In the genomic region with DNA sequence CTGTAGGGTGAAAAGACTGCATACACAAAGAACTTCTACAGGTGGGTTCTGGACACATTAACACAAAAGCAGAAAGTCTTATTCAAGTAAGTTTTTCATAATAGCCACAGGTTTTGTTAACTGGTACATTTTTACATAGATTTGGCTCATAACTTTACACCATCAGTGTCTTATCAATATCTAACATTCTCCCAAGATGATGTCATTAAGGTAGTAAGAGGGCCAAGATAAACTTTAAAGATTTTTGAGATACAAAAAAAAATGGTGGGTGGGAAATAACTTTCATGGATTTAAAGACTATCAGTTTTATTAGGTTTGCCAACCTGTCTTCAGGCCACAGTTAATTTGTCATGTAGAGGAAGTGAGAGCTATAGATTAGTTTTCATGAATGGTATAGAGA, we compare ENCODE assay signal across 10 cellular contexts. TPM values are rescaled to one million over a fixed set of nuclear protein-coding genes. Genes with fewer than 3 reads are reported as not detected.
A peak's percentile ranks its signal among the peaks of the same experiment; 100 is the strongest.
DNase-seq lines count a peak whose midpoint lies in the region; ATAC-seq and TF ChIP-seq lines count a peak whose summit lies in the region.
"Had no signal": no experiment of that assay in that cellular context is flagged by ENCODE, and none has a peak within 500 bp of the region (broad histone marks: within the 10 kb centered on the region; RNA-seq: fewer than 3 reads in every experiment).

No MANE protein-coding gene starts in this region.

- H3K27ac ChIP-seq in tibial nerve: no peak overlapping the region

- TF ChIP-seq CTCF in GM06990 (IDR thresholded peaks at IDR 0.05; ENCODE audit: insufficient read depth, low read length, poor library complexity, severe bottlenecking): no peak
- TF ChIP-seq CTCF in LNCaP clone FGC (IDR thresholded peaks at IDR 0.05; ENCODE audit: control insufficient read depth, extremely low read depth, insufficient read depth): no peak
- no peak for TF ChIP-seq CTCF in tibial nerve (IDR thresholded peaks at IDR 0.05)

- H3K9me3 Mint-ChIP-seq in naive thymus-derived CD8-positive, alpha-beta T cell: no peaks in the 10 kb centered on the region

- TF ChIP-seq EP300 in tibial nerve (IDR thresholded peaks at IDR 0.05): no peak

- no peaks in the 10 kb centered on the region for H3K27me3 ChIP-seq in GM06990 (replicated peaks; ENCODE audit: control insufficient read depth, insufficient read depth, low read length)
- no peaks in the 10 kb centered on the region for H3K27me3 ChIP-seq in adipocyte (replicated peaks; ENCODE audit: control insufficient read depth, insufficient read depth, low read length)
- H3K27me3 ChIP-seq in tibial nerve: no peaks in the 10 kb centered on the region

- H3K27me3 Mint-ChIP-seq in naive thymus-derived CD8-positive, alpha-beta T cell: no peaks in the 10 kb centered on the region

- H3K9ac ChIP-seq in adipocyte (ENCODE audit: low read length): peak overlapping the region; percentile 96

- H3K4me3 ChIP-seq in GM06990 (replicated peaks; ENCODE audit: low read depth, low read length) (peak overlapping the region; percentile 21), LNCaP clone FGC (ENCODE audit: low read depth, low read length) (peak overlapping the region; percentile 97), adipocyte (ENCODE audit: low read length) (peak overlapping the region; percentile 98), tibial nerve (no peak overlapping the region)

- H3K36me3 ChIP-seq in GM06990 (ENCODE audit: control insufficient read depth, insufficient read depth, low read length) (peaks cover 6% of the 10 kb centered on the region), adipocyte (ENCODE audit: control insufficient read depth, insufficient read depth, low read length, severe bottlenecking) (peaks cover 22% of the 10 kb centered on the region), tibial nerve (peaks cover 0 to 19% (median 0%) of the 10 kb centered on the region in 3 donors)

- POLR2A ChIA-PET in naive thymus-derived CD8-positive, alpha-beta T cell (lab: Charles Lee): interaction anchor here (0.7 kb wide), 1 partner anchor 23 kb away, joined by 3 read pairs; no protein-coding TSS in a partner anchor

- peaks cover 16 to 57% (median 44%) of the 10 kb centered on the region in 4 donors for H3K4me1 Mint-ChIP-seq in naive thymus-derived CD8-positive, alpha-beta T cell

- no peak for DNase-seq in GM06990 (ENCODE audit: extremely low read depth, insufficient read length)
- DNase-seq in LNCaP clone FGC (ENCODE audit: low read depth): no peak
- no peak for DNase-seq in adipocyte (ENCODE audit: low read depth)
- DNase-seq in naive thymus-derived CD8-positive, alpha-beta T cell: no peak
- no peak for DNase-seq in tibial nerve (ENCODE audit: low spot score in 2 of 2)
- no peak for DNase-seq in ureter (ENCODE audit: low spot score)
- DNase-seq: NCI-H1092, Right ventricle myocardium superior had no signal

- H3K4me1 ChIP-seq in adipocyte (ENCODE audit: control insufficient read depth, insufficient read depth, low read length) (peaks cover 20% of the 10 kb centered on the region), tibial nerve (peaks cover 0 to 54% (median 15%) of the 10 kb centered on the region in 4 donors)

- H3K9me3 ChIP-seq in adipocyte (ENCODE audit: control insufficient read depth, low read length) (no peaks in the 10 kb centered on the region), tibial nerve (no peaks in the 10 kb centered on the region)

- TF ChIP-seq POLR2A in tibial nerve (IDR thresholded peaks at IDR 0.05): no peak

- peak overlapping the region; percentile 42 to 100 (median 96) for H3K4me3 Mint-ChIP-seq in naive thymus-derived CD8-positive, alpha-beta T cell

- ATAC-seq in naive thymus-derived CD8-positive, alpha-beta T cell: no peak
- ATAC-seq in GM19397 (IDR thresholded peaks at IDR 0.05; ENCODE audit: unreplicated experiment) (no peak), GM21576 (IDR thresholded peaks at IDR 0.05; ENCODE audit: unreplicated experiment) (no peak)

- H3K36me3 Mint-ChIP-seq in naive thymus-derived CD8-positive, alpha-beta T cell: peaks cover 0 to 21% (median 0%) of the 10 kb centered on the region in 3 donors

- H3K27ac Mint-ChIP-seq in naive thymus-derived CD8-positive, alpha-beta T cell: peak overlapping the region; percentile 16 to 100 (median 48)

RNA-seq across cellular contexts. Expression of a gene that starts 1.7 kb away (rescaled TPM):
- 10 to 100 TPM; 89.4 to 98.1 TPM for total RNA-seq in naive thymus-derived CD8-positive, alpha-beta T cell
- polyA plus RNA-seq in naive thymus-derived CD8-positive, alpha-beta T cell: 10 to 100 TPM; 66.8 to 72.3 (median 70.2) TPM
- total RNA-seq in tibial nerve: 10 to 100 TPM; 47.5 to 69.0 (median 60.7) TPM
- total RNA-seq in ureter: 75.0 TPM

Comparison
In these comparisons a context has a peak if more than half of its experiments do, and no peak if none do; other contexts are left out.
1. H3K4me3 ChIP-seq: peak in GM06990 (single experiment), LNCaP clone FGC (single experiment) and adipocyte (single experiment); none in tibial nerve (0 of 4).